29 cellular contexts compared by ENCODE assay signal in genomic region chr10:23870612-23871011, GRCh38.
"Had no signal": no experiment of that assay in that cellular context is flagged by ENCODE, and none has a peak within 500 bp of the region (broad histone marks: within the 10 kb centered on the region; RNA-seq: fewer than 3 reads in every experiment).

No MANE protein-coding gene starts in this region.

- H3K9me3 ChIP-seq: gastroesophageal sphincter, ovary, psoas muscle, right atrium auricular region, stomach, thyroid gland, upper lobe of left lung, vagina had no signal

- H3K4me1 Mint-ChIP-seq: activated CD4-positive, alpha-beta memory T cell treated with anti-CD3 and anti-CD28 coated beads, Interleukin-2, amount 10 ng/mL, durations not matched to agents 7 days and 5 days; activated CD4-positive, alpha-beta T cell treated with anti-CD3 and anti-CD28 coated beads, Interleukin-2, amount 10 ng/mL, durations not matched to agents 7 days and 5 days had no signal

- H3K4me3 Mint-ChIP-seq: activated CD4-positive, alpha-beta memory T cell treated with anti-CD3 and anti-CD28 coated beads, Interleukin-2, amount 10 ng/mL, durations not matched to agents 7 days and 5 days; activated CD4-positive, alpha-beta T cell treated with anti-CD3 and anti-CD28 coated beads, Interleukin-2, amount 10 ng/mL, durations not matched to agents 7 days and 5 days; activated T-cell treated with anti-CD3 and anti-CD28 coated beads, Interleukin-2, amount 50 U/mL, for 24 hours; naive B cell; stimulated activated naive B cell treated with anti-CD40 and anti-IgM and Interleukin-4, amounts not matched to agents 10 μg/mL and 1 μg/mL and 100 μg/mL, for 72 hours had no signal

- DNase-seq: activated CD4-positive, alpha-beta memory T cell treated with anti-CD3 and anti-CD28 coated beads, Interleukin-2, amount 10 ng/mL, durations not matched to agents 7 days and 5 days; activated CD4-positive, alpha-beta T cell treated with anti-CD3 and anti-CD28 coated beads for 1 hour; activated CD4-positive, alpha-beta T cell treated with anti-CD3 and anti-CD28 coated beads, Interleukin-2, amount 10 ng/mL, durations not matched to agents 7 days and 5 days; activated CD8-positive, alpha-beta memory T cell treated with anti-CD3 and anti-CD28 coated beads, Interleukin-2, amount 50 U/mL, for 48 hours; activated gamma-delta T cell treated with Interleukin-2 at 50 U/mL for 16 hours; activated naive CD4-positive, alpha-beta T cell treated with anti-CD3 and anti-CD28 coated beads, Interleukin-2, amount 50 U/mL, for 16 hours; activated T-cell treated with anti-CD3 and anti-CD28 coated beads, Interleukin-2, amount 50 U/mL, for 24 hours; amniotic stem cell; caudate nucleus; cortex of kidney; left cardiac atrium; left ventricle myocardium superior; mammary epithelial cell; naive B cell; ovary; psoas muscle; stimulated activated CD4-positive, alpha-beta T cell treated with anti-CD3 and anti-CD28 coated beads, Interleukin-1b, Interleukin-23, amount 100 ng/mL, for 48 hours; stimulated activated CD4-positive, alpha-beta T cell treated with anti-CD3 and anti-CD28 coated beads, Interleukin-4, amount 100 ng/mL, for 4 hours; stimulated activated CD8-positive, alpha-beta memory T cell treated with anti-CD3 and anti-CD28 coated beads, Interleukin-4, amount 100 ng/mL, for 48 hours; stimulated activated naive B cell treated with anti-CD40 and anti-IgM and Interleukin-4, amounts not matched to agents 10 μg/mL and 1 μg/mL and 100 μg/mL, for 72 hours; stomach; T-helper 9 cell; thyroid gland; upper lobe of left lung had no signal

- H3K27me3 Mint-ChIP-seq: activated CD4-positive, alpha-beta memory T cell treated with anti-CD3 and anti-CD28 coated beads, Interleukin-2, amount 10 ng/mL, durations not matched to agents 7 days and 5 days; activated CD4-positive, alpha-beta T cell treated with anti-CD3 and anti-CD28 coated beads, Interleukin-2, amount 10 ng/mL, durations not matched to agents 7 days and 5 days; naive B cell; stimulated activated naive B cell treated with anti-CD40 and anti-IgM and Interleukin-4, amounts not matched to agents 10 μg/mL and 1 μg/mL and 100 μg/mL, for 72 hours had no signal

- H3K4me1 ChIP-seq: gastroesophageal sphincter, right atrium auricular region, stomach, thyroid gland, upper lobe of left lung, vagina had no signal

- H3K27me3 ChIP-seq: gastroesophageal sphincter, hepatocyte, ovary, right atrium auricular region, stomach, thyroid gland, upper lobe of left lung, vagina had no signal

- H3K27ac Mint-ChIP-seq: activated CD4-positive, alpha-beta memory T cell treated with anti-CD3 and anti-CD28 coated beads, Interleukin-2, amount 10 ng/mL, durations not matched to agents 7 days and 5 days; activated CD4-positive, alpha-beta T cell treated with anti-CD3 and anti-CD28 coated beads, Interleukin-2, amount 10 ng/mL, durations not matched to agents 7 days and 5 days; activated T-cell treated with anti-CD3 and anti-CD28 coated beads, Interleukin-2, amount 50 U/mL, for 24 hours; stimulated activated naive B cell treated with anti-CD40 and anti-IgM and Interleukin-4, amounts not matched to agents 10 μg/mL and 1 μg/mL and 100 μg/mL, for 72 hours had no signal

- H3K36me3 ChIP-seq: gastroesophageal sphincter, ovary, right atrium auricular region, stomach, thyroid gland, upper lobe of left lung, vagina had no signal

- H3K79me2 ChIP-seq: hepatocyte had no signal

- H3K4me2 ChIP-seq: hepatocyte, smooth muscle cell had no signal

- H3K27ac ChIP-seq: gastroesophageal sphincter, hepatocyte, ovary, psoas muscle, right atrium auricular region, stomach, thyroid gland, upper lobe of left lung, vagina had no signal

- H3K9me3 Mint-ChIP-seq: activated CD4-positive, alpha-beta memory T cell treated with anti-CD3 and anti-CD28 coated beads, Interleukin-2, amount 10 ng/mL, durations not matched to agents 7 days and 5 days; activated CD4-positive, alpha-beta T cell treated with anti-CD3 and anti-CD28 coated beads, Interleukin-2, amount 10 ng/mL, durations not matched to agents 7 days and 5 days; activated T-cell treated with anti-CD3 and anti-CD28 coated beads, Interleukin-2, amount 50 U/mL, for 24 hours had no signal

- H3K36me3 Mint-ChIP-seq: naive B cell; stimulated activated naive B cell treated with anti-CD40 and anti-IgM and Interleukin-4, amounts not matched to agents 10 μg/mL and 1 μg/mL and 100 μg/mL, for 72 hours had no signal

- H3K4me3 ChIP-seq: gastroesophageal sphincter, hepatocyte, ovary, psoas muscle, right atrium auricular region, smooth muscle cell, stomach, thyroid gland, upper lobe of left lung, vagina had no signal
